In genomic region chr5:136992796-136993489, GRCh38 we compare ENCODE assay signal across 27 cellular contexts.
"Had no signal": no experiment of that assay in that cellular context is flagged by ENCODE, and none has a peak within 500 bp of the region (broad histone marks: within the 10 kb centered on the region; RNA-seq: fewer than 3 reads in every experiment).

No MANE protein-coding gene starts in this region.

- DNase-seq: activated CD4-positive, alpha-beta T cell treated with anti-CD3 and anti-CD28 coated beads for 48 hours; activated CD4-positive, CD25-positive, alpha-beta regulatory T cell; activated CD8-positive, alpha-beta T cell treated with anti-CD3 and anti-CD28 coated beads for 36 hours; activated naive CD4-positive, alpha-beta T cell; activated naive CD8-positive, alpha-beta T cell treated with anti-CD3 and anti-CD28 coated beads for 36 hours; activated T-cell treated with anti-CD3 and anti-CD28 coated beads, Interleukin-2, amount 50 U/mL, for 1 hour; amniotic stem cell; cortex of kidney; erythroblast; left colon; occipital lobe; retina; small intestine; stimulated activated CD4-positive, alpha-beta T cell treated with anti-CD3 and anti-CD28 coated beads, Interleukin-15, amount 100 ng/mL, for 24 hours; stimulated activated CD4-positive, alpha-beta T cell treated with anti-CD3 and anti-CD28 coated beads, Interleukin-2, amount 100 ng/mL, for 48 hours; transverse colon; uterus had no signal

- H3K36me3 Mint-ChIP-seq: activated naive CD8-positive, alpha-beta T cell treated with anti-CD3 and anti-CD28 coated beads for 36 hours; mesothelial cell of epicardium had no signal

- H3K4me3 Mint-ChIP-seq: activated CD8-positive, alpha-beta T cell treated with anti-CD3 and anti-CD28 coated beads for 36 hours; activated naive CD8-positive, alpha-beta T cell treated with anti-CD3 and anti-CD28 coated beads for 36 hours; activated T-helper 17 cell treated with anti-CD3 and anti-CD28 coated beads, Interleukin-2, amount 50 U/mL, for 72 hours; mesothelial cell of epicardium; nephron; stimulated activated naive CD8-positive, alpha-beta T cell treated with anti-CD3 and anti-CD28 coated beads, Interleukin-15, Interleukin-2, amounts not matched to agents 100 ng/mL and 50 ng/mL, for 24 hours; T-helper 2 cell treated with Interferon-gamma antibody and Interleukin-4, amounts not matched to agents 5 μg/mL and 100 μg/mL, for 36 hours had no signal

- H3K79me2 ChIP-seq: hepatocyte had no signal

- H3K4me1 Mint-ChIP-seq: activated naive CD8-positive, alpha-beta T cell treated with anti-CD3 and anti-CD28 coated beads for 36 hours; activated T-helper 17 cell treated with anti-CD3 and anti-CD28 coated beads, Interleukin-2, amount 50 U/mL, for 72 hours; mesothelial cell of epicardium; nephron had no signal

- H3K27ac ChIP-seq: hepatocyte, suprapubic skin, transverse colon, uterus had no signal

- H2AFZ ChIP-seq: hepatocyte had no signal

- H3K9me3 ChIP-seq: suprapubic skin, transverse colon, uterus had no signal

- H3K4me1 ChIP-seq: suprapubic skin, transverse colon, uterus had no signal

- H3K9me3 Mint-ChIP-seq: activated CD8-positive, alpha-beta T cell treated with anti-CD3 and anti-CD28 coated beads for 36 hours; activated naive CD8-positive, alpha-beta T cell treated with anti-CD3 and anti-CD28 coated beads for 36 hours; nephron; stimulated activated naive CD8-positive, alpha-beta T cell treated with anti-CD3 and anti-CD28 coated beads, Interleukin-15, Interleukin-2, amounts not matched to agents 100 ng/mL and 50 ng/mL, for 24 hours; T-helper 2 cell treated with Interferon-gamma antibody and Interleukin-4, amounts not matched to agents 5 μg/mL and 100 μg/mL, for 36 hours had no signal

- H3K4me3 ChIP-seq: hepatocyte, suprapubic skin, transverse colon, uterus had no signal

- H3K36me3 ChIP-seq: suprapubic skin, transverse colon, uterus had no signal

- H3K27me3 ChIP-seq: hepatocyte, suprapubic skin, transverse colon, uterus had no signal

- H3K4me2 ChIP-seq: hepatocyte had no signal

- FAIRE-seq: endometrium, islet of Langerhans, small intestine, TTC549 had no signal

- ATAC-seq: activated CD8-positive, alpha-beta T cell treated with anti-CD3 and anti-CD28 coated beads for 36 hours; activated T-helper 17 cell treated with anti-CD3 and anti-CD28 coated beads, Interleukin-2, amount 50 U/mL, for 72 hours; left colon had no signal

- H3K27me3 Mint-ChIP-seq: activated naive CD8-positive, alpha-beta T cell treated with anti-CD3 and anti-CD28 coated beads for 36 hours; activated T-helper 17 cell treated with anti-CD3 and anti-CD28 coated beads, Interleukin-2, amount 50 U/mL, for 72 hours; stimulated activated naive CD8-positive, alpha-beta T cell treated with anti-CD3 and anti-CD28 coated beads, Interleukin-15, Interleukin-2, amounts not matched to agents 100 ng/mL and 50 ng/mL, for 24 hours had no signal

- H3K27ac Mint-ChIP-seq: activated CD8-positive, alpha-beta T cell treated with anti-CD3 and anti-CD28 coated beads for 36 hours; activated naive CD8-positive, alpha-beta T cell treated with anti-CD3 and anti-CD28 coated beads for 36 hours; activated T-helper 17 cell treated with anti-CD3 and anti-CD28 coated beads, Interleukin-2, amount 50 U/mL, for 72 hours; mesothelial cell of epicardium; nephron; stimulated activated naive CD8-positive, alpha-beta T cell treated with anti-CD3 and anti-CD28 coated beads, Interleukin-15, Interleukin-2, amounts not matched to agents 100 ng/mL and 50 ng/mL, for 24 hours; T-helper 2 cell treated with Interferon-gamma antibody and Interleukin-4, amounts not matched to agents 5 μg/mL and 100 μg/mL, for 36 hours had no signal
